16 cellular contexts compared by ENCODE assay signal in the genomic region with DNA sequence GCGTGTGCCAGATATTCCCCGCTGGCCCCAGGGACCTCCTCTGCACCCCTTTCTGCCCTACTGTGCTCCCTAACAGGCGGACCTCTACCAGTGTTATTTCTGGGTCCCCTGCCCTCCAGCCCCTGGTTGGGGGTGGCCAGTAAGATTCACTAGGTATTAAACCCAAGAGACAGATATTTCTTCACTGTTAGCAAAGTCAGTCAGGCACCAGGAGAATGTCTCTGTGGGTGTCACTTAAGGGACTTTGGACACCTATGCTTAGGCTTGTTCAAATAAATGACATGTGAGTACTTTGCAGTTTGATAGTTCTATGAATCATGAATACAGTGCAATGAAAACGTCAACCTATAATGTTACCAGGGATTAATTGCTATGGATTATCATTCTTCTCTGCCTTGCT.
"Had no signal": no experiment of that assay in that cellular context is flagged by ENCODE, and none has a peak within 500 bp of the region (broad histone marks: within the 10 kb centered on the region; RNA-seq: fewer than 3 reads in every experiment).

No MANE protein-coding gene starts in this region.

- H3K27me3 ChIP-seq: body of pancreas, esophagus muscularis mucosa had no signal

- DNase-seq: activated B cell treated with CpG ODN at 0.5 μM for 24 hours; activated CD4-positive, alpha-beta memory T cell treated with anti-CD3 and anti-CD28 coated beads, Interleukin-2, amount 10 ng/mL, durations not matched to agents 7 days and 5 days; activated CD4-positive, alpha-beta T cell treated with anti-CD3 and anti-CD28 coated beads for 4 hours; activated CD8-positive, alpha-beta memory T cell treated with anti-CD3 and anti-CD28 coated beads, Interleukin-2, amount 10 ng/mL, durations not matched to agents 7 days and 5 days; activated naive CD4-positive, alpha-beta T cell treated with Interleukin-2 at 50 U/mL for 16 hours; activated naive CD8-positive, alpha-beta T cell treated with anti-CD3 and anti-CD28 coated beads, Interleukin-2, amount 10 ng/mL, durations not matched to agents 7 days and 5 days; activated T-cell treated with anti-CD3 and anti-CD28 coated beads, Interleukin-2, amount 50 U/mL, for 24 hours; body of pancreas; dermis blood vessel endothelial cell; effector memory CD4-positive, alpha-beta T cell; occipital lobe; posterior cingulate gyrus; stimulated activated naive B cell treated with anti-CD40 and anti-IgM and Interleukin-4, amounts not matched to agents 10 μg/mL and 1 μg/mL and 100 μg/mL, for 72 hours; T-helper 9 cell had no signal

- H3K27ac ChIP-seq: body of pancreas, esophagus muscularis mucosa had no signal

- H3K4me3 ChIP-seq: body of pancreas, esophagus muscularis mucosa had no signal

- H3K36me3 ChIP-seq: esophagus muscularis mucosa had no signal

- FAIRE-seq: endothelial cell of umbilical vein had no signal

- ATAC-seq: activated CD8-positive, alpha-beta memory T cell treated with anti-CD3 and anti-CD28 coated beads, Interleukin-2, amount 10 ng/mL, durations not matched to agents 7 days and 5 days; body of pancreas; stimulated activated naive B cell treated with anti-CD40 and anti-IgM and Interleukin-4, amounts not matched to agents 10 μg/mL and 1 μg/mL and 100 μg/mL, for 72 hours had no signal

- H3K9me3 ChIP-seq: body of pancreas, esophagus muscularis mucosa had no signal

- H3K4me1 ChIP-seq: body of pancreas, esophagus muscularis mucosa had no signal
